8 cellular contexts compared by ENCODE assay signal in the genomic region with DNA sequence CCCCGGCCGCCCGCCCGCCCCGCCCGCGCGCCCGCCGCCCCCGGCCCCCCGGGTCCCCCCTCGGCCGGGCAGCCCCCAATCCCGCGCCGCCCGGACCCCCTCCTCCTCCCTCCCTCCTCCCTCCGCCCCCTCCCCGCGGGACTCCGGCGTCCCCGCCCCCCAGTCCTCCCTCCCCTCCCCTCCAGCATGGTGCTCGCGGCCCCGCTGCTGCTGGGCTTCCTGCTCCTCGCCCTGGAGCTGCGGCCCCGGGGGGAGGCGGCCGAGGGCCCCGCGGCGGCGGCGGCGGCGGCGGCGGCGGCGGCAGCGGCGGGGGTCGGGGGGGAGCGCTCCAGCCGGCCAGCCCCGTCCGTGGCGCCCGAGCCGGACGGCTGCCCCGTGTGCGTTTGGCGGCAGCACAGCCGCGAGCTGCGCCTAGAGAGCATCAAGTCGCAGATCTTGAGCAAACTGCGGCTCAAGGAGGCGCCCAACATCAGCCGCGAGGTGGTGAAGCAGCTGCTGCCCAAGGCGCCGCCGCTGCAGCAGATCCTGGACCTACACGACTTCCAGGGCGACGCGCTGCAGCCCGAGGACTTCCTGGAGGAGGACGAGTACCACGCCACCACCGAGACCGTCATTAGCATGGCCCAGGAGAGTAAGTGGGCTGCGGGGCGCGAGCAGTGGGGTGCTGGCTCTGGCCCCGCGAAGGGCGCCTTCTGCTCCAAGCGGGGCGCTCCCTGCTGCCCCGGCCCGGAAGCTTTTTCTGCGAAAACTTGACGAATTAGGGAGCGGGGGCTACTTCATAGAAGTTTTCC. TPM values are rescaled to one million over a fixed set of nuclear protein-coding genes. Genes with fewer than 3 reads are reported as not detected.
DNase-seq lines count a peak whose midpoint lies in the region; ATAC-seq and TF ChIP-seq lines count a peak whose summit lies in the region.

No MANE protein-coding gene starts in this region.

- H3K4me2 ChIP-seq in OCI-LY3 (ENCODE audit: low read length) = peak overlapping the region; percentile 99

- POLR2A ChIA-PET in AG04449 (lab: Yijun Ruan, JAX) = interaction anchor here (0.6 to 3.2 kb wide), 5 partner anchors 14 to 297 kb away, joined by 3 to 15 read pairs (median 3); a partner anchor contains a TSS

- H3K4me1 ChIP-seq in OCI-LY3 (ENCODE audit: low read length) (peaks cover 18% of the 10 kb centered on the region), foreskin keratinocyte (peaks cover 4% of the 10 kb centered on the region), neutrophil (ENCODE audit: control insufficient read depth in 1 of 2, insufficient read depth in 1 of 2, low read depth in 1 of 2, low read length in 1 of 2) (peaks cover 19 to 20% of the 10 kb centered on the region in 2 experiments)

- H3K36me3 Mint-ChIP-seq in activated T-helper 2 cell treated with anti-CD3 and anti-CD28 coated beads, Interferon-gamma antibody, Interleukin-2, Interleukin-4, amounts not matched to agents 10 μg/mL and 5 μg/mL and 100 μg/mL, durations not matched to agents 14 hours and 24 hours and 36 hours (ENCODE audit: low read depth) = peaks cover 15% of the 10 kb centered on the region

- H4K20me1 ChIP-seq in OCI-LY3 (ENCODE audit: insufficient read depth, low read length) = no peaks in the 10 kb centered on the region

- H2AFZ ChIP-seq in OCI-LY3 (ENCODE audit: low read depth, low read length) = 0 out of 2 replicates have a peak overlapping the region, but pooled peaks have one; percentile 33

- peak overlapping the region; percentile 61 for H3K9ac ChIP-seq in OCI-LY3 (ENCODE audit: low read length)

- intact Hi-C loops in activated T-helper 2 cell treated with anti-CD3 and anti-CD28 coated beads, Interferon-gamma antibody, Interleukin-2, Interleukin-4, amounts not matched to agents 10 μg/mL and 5 μg/mL and 100 μg/mL, durations not matched to agents 14 hours and 24 hours and 36 hours (cut with micrococcal nuclease) = loop anchor here (1.0 to 2.0 kb wide), 3 partner anchors 15 to 54 kb away; a partner anchor contains a TSS

- H3K9me3 ChIP-seq in OCI-LY3 (ENCODE audit: insufficient read depth, low read length) (no peaks in the 10 kb centered on the region), neutrophil (no peaks in the 10 kb centered on the region)

- H3K27ac ChIP-seq in OCI-LY3 (ENCODE audit: low read length) (no peak overlapping the region), foreskin keratinocyte (no peak overlapping the region), neutrophil (no peak overlapping the region)

- CTCF ChIA-PET in AG04449 (lab: Yijun Ruan, JAX) = interaction anchor here (0.7 to 7.6 kb wide), 16 partner anchors 9 to 298 kb away, joined by 3 to 193 read pairs (median 4); a partner anchor contains a TSS

- no peaks in the 10 kb centered on the region for H3K9me3 Mint-ChIP-seq in activated T-helper 2 cell treated with anti-CD3 and anti-CD28 coated beads, Interferon-gamma antibody, Interleukin-2, Interleukin-4, amounts not matched to agents 10 μg/mL and 5 μg/mL and 100 μg/mL, durations not matched to agents 14 hours and 24 hours and 36 hours

- H3K36me3 ChIP-seq in OCI-LY3 (replicated peaks; ENCODE audit: low read depth, low read length) (no peaks in the 10 kb centered on the region), neutrophil (peaks cover under 1% of the 10 kb centered on the region)

- no peaks in the 10 kb centered on the region for H3K27me3 Mint-ChIP-seq in activated T-helper 2 cell treated with anti-CD3 and anti-CD28 coated beads, Interferon-gamma antibody, Interleukin-2, Interleukin-4, amounts not matched to agents 10 μg/mL and 5 μg/mL and 100 μg/mL, durations not matched to agents 14 hours and 24 hours and 36 hours (ENCODE audit: low read depth)

- peak overlapping the region; percentile 75 for H3K4me3 ChIP-seq in AG04449 (ENCODE audit: low read depth, low read length)
- H3K4me3 ChIP-seq in OCI-LY3 (ENCODE audit: low read length) = peak overlapping the region; percentile 89
- H3K4me3 ChIP-seq in neutrophil (ENCODE audit: low read depth in 1 of 2, low read length in 1 of 2) = peak overlapping the region; percentile 43 to 54

- peaks cover 14% of the 10 kb centered on the region for H3K27me3 ChIP-seq in OCI-LY3 (ENCODE audit: low read depth, low read length)
- H3K27me3 ChIP-seq in foreskin keratinocyte = peaks cover 2% of the 10 kb centered on the region
- H3K27me3 ChIP-seq in neutrophil = peaks cover 63% of the 10 kb centered on the region

- peak overlapping the region; percentile 86 for H3K4me3 Mint-ChIP-seq in activated T-helper 2 cell treated with anti-CD3 and anti-CD28 coated beads, Interferon-gamma antibody, Interleukin-2, Interleukin-4, amounts not matched to agents 10 μg/mL and 5 μg/mL and 100 μg/mL, durations not matched to agents 14 hours and 24 hours and 36 hours (ENCODE audit: low read depth)

- DNase-seq in AG04449 (ENCODE audit: low read depth, low spot score) (no peak), foreskin keratinocyte (no peak), GOT3 (lab: John Stamatoyannopoulos, UW) (no peak)
- peak; percentile 49 for DNase-seq in activated T-helper 2 cell treated with anti-CD3 and anti-CD28 coated beads, Interferon-gamma antibody, Interleukin-2, Interleukin-4, amounts not matched to agents 10 μg/mL and 5 μg/mL and 100 μg/mL, durations not matched to agents 14 hours and 24 hours and 36 hours (ENCODE audit: low spot score)

- H3K4me1 Mint-ChIP-seq in activated T-helper 2 cell treated with anti-CD3 and anti-CD28 coated beads, Interferon-gamma antibody, Interleukin-2, Interleukin-4, amounts not matched to agents 10 μg/mL and 5 μg/mL and 100 μg/mL, durations not matched to agents 14 hours and 24 hours and 36 hours (ENCODE audit: low read depth) = peaks cover 33% of the 10 kb centered on the region

- TF ChIP-seq CTCF in AG04449 (IDR thresholded peaks at IDR 0.05; ENCODE audit: insufficient read depth, low read length, missing control alignments) (peak; percentile 30), OCI-LY3 (IDR thresholded peaks at IDR 0.05; ENCODE audit: low read depth, low read length) (no peak), foreskin keratinocyte (conservative IDR thresholded peaks at IDR 0.05) (peak; percentile 37), neutrophil (IDR thresholded peaks at IDR 0.05) (no peak)

- H3K79me2 ChIP-seq in OCI-LY3 (ENCODE audit: low read length) = no peaks in the 10 kb centered on the region

- peak overlapping the region; percentile 46 for H3K27ac Mint-ChIP-seq in activated T-helper 2 cell treated with anti-CD3 and anti-CD28 coated beads, Interferon-gamma antibody, Interleukin-2, Interleukin-4, amounts not matched to agents 10 μg/mL and 5 μg/mL and 100 μg/mL, durations not matched to agents 14 hours and 24 hours and 36 hours

- ATAC-seq in GM18499 (IDR thresholded peaks at IDR 0.05; ENCODE audit: insufficient read depth, unreplicated experiment) = peak; percentile 39
- peak; percentile 46 for ATAC-seq in HG03045 (IDR thresholded peaks at IDR 0.05; ENCODE audit: unreplicated experiment)
- ATAC-seq in foreskin keratinocyte = peak; percentile 65

RNA-seq across cellular contexts. Expression of a gene that starts 0.4 kb away (rescaled TPM):
- 15.3 and 15.4 TPM in 2 replicates for total RNA-seq in activated T-helper 2 cell treated with anti-CD3 and anti-CD28 coated beads, Interferon-gamma antibody, Interleukin-2, Interleukin-4, amounts not matched to agents 10 μg/mL and 5 μg/mL and 100 μg/mL, durations not matched to agents 14 hours and 24 hours and 36 hours
- total RNA-seq in foreskin keratinocyte = 7.9 and 9.0 TPM in 2 replicates
- polyA plus RNA-seq in foreskin keratinocyte = 7.9 and 8.5 TPM in 2 replicates

RNA-seq across cellular contexts. Expression of a gene that starts 14.5 kb away (rescaled TPM):
- total RNA-seq in activated T-helper 2 cell treated with anti-CD3 and anti-CD28 coated beads, Interferon-gamma antibody, Interleukin-2, Interleukin-4, amounts not matched to agents 10 μg/mL and 5 μg/mL and 100 μg/mL, durations not matched to agents 14 hours and 24 hours and 36 hours = 230 and 236 TPM in 2 replicates
- total RNA-seq in foreskin keratinocyte = 600 and 634 TPM in 2 replicates
- 700 and 759 TPM in 2 replicates for polyA plus RNA-seq in foreskin keratinocyte

RNA-seq across cellular contexts. Expression of a gene that starts 23.1 kb away (rescaled TPM):
- 6.5 and 8.1 TPM in 2 replicates for total RNA-seq in activated T-helper 2 cell treated with anti-CD3 and anti-CD28 coated beads, Interferon-gamma antibody, Interleukin-2, Interleukin-4, amounts not matched to agents 10 μg/mL and 5 μg/mL and 100 μg/mL, durations not matched to agents 14 hours and 24 hours and 36 hours
- 1.4 and 1.5 TPM in 2 replicates for total RNA-seq in foreskin keratinocyte
- 0.76 and 1.0 TPM in 2 replicates for polyA plus RNA-seq in foreskin keratinocyte

RNA-seq across cellular contexts. Expression of a gene that starts 27.5 kb away (rescaled TPM):
- total RNA-seq in activated T-helper 2 cell treated with anti-CD3 and anti-CD28 coated beads, Interferon-gamma antibody, Interleukin-2, Interleukin-4, amounts not matched to agents 10 μg/mL and 5 μg/mL and 100 μg/mL, durations not matched to agents 14 hours and 24 hours and 36 hours = 72.3 and 73.9 TPM in 2 replicates
- total RNA-seq in foreskin keratinocyte = 107 and 121 TPM in 2 replicates
- 153 and 177 TPM in 2 replicates for polyA plus RNA-seq in foreskin keratinocyte

RNA-seq across cellular contexts. Expression of a gene that starts 35.6 kb away (rescaled TPM):
- 0.94 and 1.9 TPM in 2 replicates for total RNA-seq in activated T-helper 2 cell treated with anti-CD3 and anti-CD28 coated beads, Interferon-gamma antibody, Interleukin-2, Interleukin-4, amounts not matched to agents 10 μg/mL and 5 μg/mL and 100 μg/mL, durations not matched to agents 14 hours and 24 hours and 36 hours
- 0.42 and 0.44 TPM in 2 replicates for total RNA-seq in foreskin keratinocyte
- 0.22 and 0.32 TPM in 2 replicates for polyA plus RNA-seq in foreskin keratinocyte

Comparison
In these comparisons a context has a peak if more than half of its experiments do, and no peak if none do; other contexts are left out.
1. CTCF ChIP-seq: peak in AG04449 (single experiment) and foreskin keratinocyte (single experiment); none in OCI-LY3 (single experiment) and neutrophil (single experiment).
2. Peak in every context shown above with its lines, with median percentiles within 50 percentile points of each other: H3K4me3 ChIP-seq and ATAC-seq.